ENCODE assay signal across 7 cellular contexts in the genomic region with DNA sequence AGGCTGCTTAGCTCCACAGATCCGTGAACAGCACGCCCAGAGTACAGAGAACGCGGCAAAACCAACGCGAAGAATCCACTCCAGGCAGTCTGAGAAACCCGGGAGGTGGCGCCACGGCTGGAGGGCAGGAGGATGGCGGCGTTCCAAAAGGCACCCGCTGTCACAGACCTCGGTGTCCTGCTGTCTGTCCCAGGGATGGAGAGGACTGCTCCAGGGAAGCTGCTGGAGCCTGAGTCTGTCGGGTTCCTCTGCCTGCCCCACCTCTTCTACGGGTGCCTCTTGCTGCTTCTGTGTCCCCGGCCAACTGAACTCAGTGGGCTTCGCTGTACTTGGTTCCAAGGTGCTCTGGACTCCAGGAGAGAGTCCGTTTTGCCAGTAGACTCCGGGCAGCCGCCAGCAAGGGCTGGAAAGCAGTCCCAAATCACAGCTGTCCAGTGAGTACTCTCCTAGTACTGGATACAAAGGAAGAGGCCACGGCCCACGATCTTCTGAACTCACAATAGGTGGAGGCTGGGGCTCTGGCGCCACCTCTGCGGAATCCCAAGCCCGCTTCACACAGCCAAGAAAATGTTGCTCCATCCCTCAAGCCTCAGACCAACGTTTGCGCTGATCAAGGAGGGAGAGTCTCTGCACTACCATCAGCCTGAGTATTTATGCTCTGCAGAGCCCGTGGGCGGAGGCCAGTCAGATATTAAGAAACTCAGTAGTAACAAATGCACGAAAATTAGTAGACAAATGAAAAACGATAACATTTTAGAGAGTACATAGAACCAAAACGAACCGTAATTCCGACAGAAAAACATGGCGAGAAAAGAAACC. TPM values are rescaled to one million over a fixed set of nuclear protein-coding genes. Genes with fewer than 3 reads are reported as not detected.
DNase-seq lines count a peak whose midpoint lies in the region; ATAC-seq, FAIRE-seq and TF ChIP-seq lines count a peak whose summit lies in the region.

No MANE protein-coding gene starts in this region.

- peak; percentile 12; the same call in 1 of the 2 replicates for TF ChIP-seq CTCF in MM.1S (IDR thresholded peaks at IDR 0.05; ENCODE audit: low read length)
- peak; percentile 21 for TF ChIP-seq CTCF in left ventricle myocardium inferior (IDR thresholded peaks at IDR 0.05; ENCODE audit: borderline replicate concordance)
- no peak for TF ChIP-seq CTCF in sigmoid colon (IDR thresholded peaks at IDR 0.05)

- H3K4me1 ChIP-seq in MM.1S (ENCODE audit: low read length) (peaks cover 9% of the 10 kb centered on the region), left ventricle myocardium inferior (peaks cover 49% of the 10 kb centered on the region), sigmoid colon (peaks cover 0 to 46% (median 31%) of the 10 kb centered on the region in 4 donors)

- peaks cover 34% of the 10 kb centered on the region for H3K4me1 Mint-ChIP-seq in activated naive CD8-positive, alpha-beta T cell treated with anti-CD3 and anti-CD28 coated beads, Interleukin-2, amount 10 ng/mL, durations not matched to agents 7 days and 5 days

- H3K4me3 Mint-ChIP-seq in activated naive CD8-positive, alpha-beta T cell treated with anti-CD3 and anti-CD28 coated beads, Interleukin-2, amount 10 ng/mL, durations not matched to agents 7 days and 5 days, result peak overlapping the region; percentile 93

- peak overlapping the region; percentile 78 for H3K4me2 ChIP-seq in MM.1S (ENCODE audit: low read depth, low read length)

- TF ChIP-seq POLR2A in sigmoid colon (IDR thresholded peaks at IDR 0.05), result no peak

- DNase-seq in GM18507 (ENCODE audit: extremely low spot score, insufficient read length, low read depth) (no peak), MM.1S (peak; percentile 69), SK-N-MC (ENCODE audit: low read depth, low spot score) (no peak), left ventricle myocardium inferior (peak; percentile 75), sigmoid colon (peak; percentile 86)
- peak; percentile 73 for DNase-seq in activated naive CD8-positive, alpha-beta T cell treated with anti-CD3 and anti-CD28 coated beads, Interleukin-2, amount 10 ng/mL, durations not matched to agents 7 days and 5 days

- H2AFZ ChIP-seq in MM.1S (ENCODE audit: low read length), result peak overlapping the region; percentile 40

- intact Hi-C loops in left ventricle myocardium inferior (cut with micrococcal nuclease) (no loop called here), sigmoid colon (cut with DNase I) (loop anchor here (2.0 to 5.0 kb wide), 5 partner anchors 19 to 132 kb away; no protein-coding TSS in a partner anchor)

- H3K36me3 ChIP-seq in MM.1S (replicated peaks; ENCODE audit: insufficient read depth, low read length), result no peaks in the 10 kb centered on the region
- no peaks in the 10 kb centered on the region for H3K36me3 ChIP-seq in SK-N-MC (ENCODE audit: insufficient read depth, low read length)
- H3K36me3 ChIP-seq in left ventricle myocardium inferior, result no peaks in the 10 kb centered on the region
- no peaks in the 10 kb centered on the region for H3K36me3 ChIP-seq in sigmoid colon

- peak; percentile 6 for ATAC-seq in activated naive CD8-positive, alpha-beta T cell treated with anti-CD3 and anti-CD28 coated beads, Interleukin-2, amount 10 ng/mL, durations not matched to agents 7 days and 5 days (ENCODE audit: low read depth)
- no peak for ATAC-seq in GM19463 (IDR thresholded peaks at IDR 0.05; ENCODE audit: unreplicated experiment)

- peaks cover 10% of the 10 kb centered on the region for H3K36me3 Mint-ChIP-seq in activated naive CD8-positive, alpha-beta T cell treated with anti-CD3 and anti-CD28 coated beads, Interleukin-2, amount 10 ng/mL, durations not matched to agents 7 days and 5 days

- H3K27me3 Mint-ChIP-seq in activated naive CD8-positive, alpha-beta T cell treated with anti-CD3 and anti-CD28 coated beads, Interleukin-2, amount 10 ng/mL, durations not matched to agents 7 days and 5 days, result no peaks in the 10 kb centered on the region

- H3K9me3 ChIP-seq in MM.1S (replicated peaks; ENCODE audit: insufficient read depth, low read length) (no peaks in the 10 kb centered on the region), SK-N-MC (ENCODE audit: low read depth, low read length) (no peaks in the 10 kb centered on the region), left ventricle myocardium inferior (replicated peaks) (no peaks in the 10 kb centered on the region), sigmoid colon (no peaks in the 10 kb centered on the region)

- POLR2A ChIA-PET in activated naive CD8-positive, alpha-beta T cell treated with anti-CD3 and anti-CD28 coated beads, Interleukin-2, amount 10 ng/mL, durations not matched to agents 7 days and 5 days (lab: Charles Lee), result interaction anchor here (0.8 to 8.9 kb wide), 13 partner anchors 13 to 444 kb away, joined by 3 to 594 read pairs (median 16); partner anchors contain the start of genes TMEM267 and ZNF131

- H3K27ac Mint-ChIP-seq in activated naive CD8-positive, alpha-beta T cell treated with anti-CD3 and anti-CD28 coated beads, Interleukin-2, amount 10 ng/mL, durations not matched to agents 7 days and 5 days, result peak overlapping the region; percentile 99

- no peaks in the 10 kb centered on the region for H3K9me3 Mint-ChIP-seq in activated naive CD8-positive, alpha-beta T cell treated with anti-CD3 and anti-CD28 coated beads, Interleukin-2, amount 10 ng/mL, durations not matched to agents 7 days and 5 days

- H3F3A ChIP-seq in MM.1S (ENCODE audit: insufficient read depth, low read length), result peaks cover 65% of the 10 kb centered on the region

- H3K27me3 ChIP-seq in MM.1S (replicated peaks; ENCODE audit: insufficient read depth, low read length), result no peaks in the 10 kb centered on the region
- peaks cover 92% of the 10 kb centered on the region for H3K27me3 ChIP-seq in left ventricle myocardium inferior (ENCODE audit: low read depth)
- peaks cover 20 to 94% (median 58%) of the 10 kb centered on the region in 3 donors for H3K27me3 ChIP-seq in sigmoid colon

- H3K9me2 ChIP-seq in MM.1S (replicated peaks; ENCODE audit: insufficient read depth, low read length), result no peaks in the 10 kb centered on the region

- H3K79me2 ChIP-seq in MM.1S (ENCODE audit: low read length), result no peaks in the 10 kb centered on the region

- FAIRE-seq in GM18507 (lab: Jason Lieb, UNC), result peak; percentile 71

- peak overlapping the region; percentile 88 for H3K9ac ChIP-seq in MM.1S (ENCODE audit: low read length)
- H3K9ac ChIP-seq in SK-N-MC (ENCODE audit: insufficient read length), result peak overlapping the region; percentile 78

- WGBS in sigmoid colon, 2 donors, result 7 to 8% methylated on average over 35 of the region's 35 CpGs

- peak overlapping the region; percentile 96 for H3K27ac ChIP-seq in MM.1S (ENCODE audit: low read length)
- peak overlapping the region; percentile 82 for H3K27ac ChIP-seq in SK-N-MC
- peak overlapping the region; percentile 98 for H3K27ac ChIP-seq in left ventricle myocardium inferior (replicated peaks)
- H3K27ac ChIP-seq in sigmoid colon, result peak overlapping the region; percentile 89 to 92 (median 89)

- no peaks in the 10 kb centered on the region for H4K20me1 ChIP-seq in MM.1S (ENCODE audit: insufficient read depth, low read length)

- H3K4me3 ChIP-seq in MM.1S (ENCODE audit: low read length) (peak overlapping the region; percentile 69), SK-N-MC (peak overlapping the region; percentile 91), left ventricle myocardium inferior (peak overlapping the region; percentile 77), sigmoid colon (peak overlapping the region; percentile 60 to 67 (median 64))

- no peak for TF ChIP-seq EP300 in sigmoid colon (IDR thresholded peaks at IDR 0.05)

RNA-seq across cellular contexts. Expression of gene ANXA2R, which starts 0.4 kb away (rescaled TPM):
- 10 to 100 TPM; 39.2 to 41.1 TPM for total RNA-seq in activated naive CD8-positive, alpha-beta T cell treated with anti-CD3 and anti-CD28 coated beads, Interleukin-2, amount 10 ng/mL, durations not matched to agents 7 days and 5 days
- total RNA-seq in left ventricle myocardium inferior, result 0.82 TPM
- 1 to 10 TPM; 1.8 to 4.4 (median 3.7) TPM for total RNA-seq in sigmoid colon
- 10 to 100 TPM in 1 of 3 donors, 1 to 10 TPM in 1, under 1 TPM in 1; 0.69 to 12.4 (median 1.8) TPM for polyA plus RNA-seq in sigmoid colon

Comparison
In these comparisons a context has a peak if more than half of its experiments do, and no peak if none do; other contexts are left out.
1. DNase-seq: peak in MM.1S (single experiment), activated naive CD8-positive, alpha-beta T cell treated with anti-CD3 and anti-CD28 coated beads, Interleukin-2, amount 10 ng/mL, durations not matched to agents 7 days and 5 days (single experiment), left ventricle myocardium inferior (single experiment) and sigmoid colon (single experiment); none in GM18507 (single experiment) and SK-N-MC (single experiment).
2. CTCF ChIP-seq: peak in MM.1S (single experiment) and left ventricle myocardium inferior (single experiment); none in sigmoid colon (0 of 4).
3. RNA of gene ANXA2R, which starts 0.4 kb away (total RNA-seq): 39.2 to 41.1 TPM in activated naive CD8-positive, alpha-beta T cell treated with anti-CD3 and anti-CD28 coated beads, Interleukin-2, amount 10 ng/mL, durations not matched to agents 7 days and 5 days; 1.8 to 4.4 TPM in sigmoid colon and 0.82 TPM in left ventricle myocardium inferior (single experiment); every median in the first group is over 4 times any median in the second.
4. Peak in every context shown above with its lines, with median percentiles within 50 percentile points of each other: H3K27ac ChIP-seq and H3K4me3 ChIP-seq.